ENCODE assay signal across 21 cellular contexts in genomic region chr21:15441060-15441493, GRCh38.
DNase-seq lines count a peak whose midpoint lies in the region; ATAC-seq, FAIRE-seq and TF ChIP-seq lines count a peak whose summit lies in the region.
"Had no signal": no experiment of that assay in that cellular context is flagged by ENCODE, and none has a peak within 500 bp of the region (broad histone marks: within the 10 kb centered on the region; RNA-seq: fewer than 3 reads in every experiment).

No MANE protein-coding gene starts in this region.

- intact Hi-C loops in kidney (cut with DNase I): no loop called here

- TF ChIP-seq CTCF in kidney (IDR thresholded peaks at IDR 0.05; ENCODE audit: borderline replicate concordance, extremely low read depth, insufficient read depth): no peak
- no peak for TF ChIP-seq CTCF in mesothelial cell of epicardium (IDR thresholded peaks at IDR 0.05; ENCODE audit: unreplicated experiment)

- H3K27me3 Mint-ChIP-seq in T-helper 2 cell treated with Interferon-gamma antibody and Interleukin-4, amounts not matched to agents 5 μg/mL and 100 μg/mL, for 36 hours (ENCODE audit: low read depth): no peaks in the 10 kb centered on the region
- H3K27me3 Mint-ChIP-seq in stimulated activated naive B cell treated with anti-CD40 and anti-IgM and Interleukin-4, amounts not matched to agents 10 μg/mL and 1 μg/mL and 100 μg/mL, for 72 hours: no peaks in the 10 kb centered on the region
- no peaks in the 10 kb centered on the region for H3K27me3 Mint-ChIP-seq in mesothelial cell of epicardium (ENCODE audit: low read depth)
- H3K27me3 Mint-ChIP-seq: activated CD4-positive, alpha-beta T cell treated with anti-CD3 and anti-CD28 coated beads, Interleukin-2, amount 10 ng/mL, durations not matched to agents 7 days and 5 days had no signal

- H3K36me3 Mint-ChIP-seq in T-helper 2 cell treated with Interferon-gamma antibody and Interleukin-4, amounts not matched to agents 5 μg/mL and 100 μg/mL, for 36 hours (ENCODE audit: low read depth): peaks cover 2% of the 10 kb centered on the region
- H3K36me3 Mint-ChIP-seq in stimulated activated naive B cell treated with anti-CD40 and anti-IgM and Interleukin-4, amounts not matched to agents 10 μg/mL and 1 μg/mL and 100 μg/mL, for 72 hours: peaks cover 0 to 2% of the 10 kb centered on the region in 2 donors
- no peaks in the 10 kb centered on the region for H3K36me3 Mint-ChIP-seq in mesothelial cell of epicardium
- H3K36me3 Mint-ChIP-seq: activated naive CD4-positive, alpha-beta T cell treated with anti-CD3 and anti-CD28 coated beads, Interleukin-2, amount 50 U/mL, for 72 hours had no signal

- peak; percentile 11 for DNase-seq in T-helper 2 cell treated with Interferon-gamma antibody and Interleukin-4, amounts not matched to agents 5 μg/mL and 100 μg/mL, for 36 hours (ENCODE audit: low spot score)
- DNase-seq in T-helper 2 cell (no peak), UCSD-AML1 (lab: John Stamatoyannopoulos, UW; ENCODE audit: unreplicated experiment) (peak; percentile 8), kidney (no peak), mesothelial cell of epicardium (ENCODE audit: low spot score in 2 of 2, unreplicated experiment in 2 of 2) (no peak), GM19239 (ENCODE audit: insufficient read length, low spot score) (no peak), activated gamma-delta T cell (lab: John Stamatoyannopoulos, UW) (no peak)
- DNase-seq in stimulated activated naive B cell treated with anti-CD40 and anti-IgM and Interleukin-4, amounts not matched to agents 10 μg/mL and 1 μg/mL and 100 μg/mL, for 72 hours: peak; percentile 55
- DNase-seq: activated CD4-positive, alpha-beta T cell treated with anti-CD3 and anti-CD28 coated beads, Interleukin-2, amount 10 ng/mL, durations not matched to agents 7 days and 5 days; body of pancreas; colonic mucosa; left ventricle myocardium inferior; MG63; NCI-H2227 treated with DMSO at 0.1 percent for 48 hours; small intestine; stimulated activated CD4-positive, alpha-beta T cell treated with anti-CD3 and anti-CD28 coated beads, Interleukin-4, amount 100 ng/mL, for 4 hours had no signal

- no peak for FAIRE-seq in kidney (lab: Jason Lieb, UNC)
- no peak for FAIRE-seq in GM19239 (lab: Jason Lieb, UNC)

- H3K27ac Mint-ChIP-seq in T-helper 2 cell treated with Interferon-gamma antibody and Interleukin-4, amounts not matched to agents 5 μg/mL and 100 μg/mL, for 36 hours: no peak overlapping the region
- H3K27ac Mint-ChIP-seq in stimulated activated naive B cell treated with anti-CD40 and anti-IgM and Interleukin-4, amounts not matched to agents 10 μg/mL and 1 μg/mL and 100 μg/mL, for 72 hours: peak overlapping the region; percentile 74
- no peak overlapping the region for H3K27ac Mint-ChIP-seq in mesothelial cell of epicardium
- H3K27ac Mint-ChIP-seq: activated CD4-positive, alpha-beta T cell treated with anti-CD3 and anti-CD28 coated beads, Interleukin-2, amount 10 ng/mL, durations not matched to agents 7 days and 5 days; activated naive CD4-positive, alpha-beta T cell treated with anti-CD3 and anti-CD28 coated beads, Interleukin-2, amount 50 U/mL, for 72 hours had no signal

- H3K4me1 ChIP-seq in kidney (ENCODE audit: control insufficient read depth in 1 of 2, insufficient read depth in 1 of 2, low read depth in 1 of 2, low read length in 2 of 2): peaks cover 12 to 39% of the 10 kb centered on the region in 2 donors
- H3K4me1 ChIP-seq: body of pancreas, colonic mucosa, parathyroid adenoma had no signal

- no peaks in the 10 kb centered on the region for H3K9me3 ChIP-seq in kidney (ENCODE audit: control insufficient read depth in 1 of 2, low read length in 2 of 2)
- H3K9me3 ChIP-seq: body of pancreas, colonic mucosa, left ventricle myocardium inferior, MG63, thoracic aorta had no signal

- no peak overlapping the region for H3K9ac ChIP-seq in kidney (ENCODE audit: low read length in 2 of 2)
- H3K9ac ChIP-seq: parathyroid adenoma had no signal

- H3K9me3 Mint-ChIP-seq in T-helper 2 cell treated with Interferon-gamma antibody and Interleukin-4, amounts not matched to agents 5 μg/mL and 100 μg/mL, for 36 hours: no peaks in the 10 kb centered on the region
- no peaks in the 10 kb centered on the region for H3K9me3 Mint-ChIP-seq in stimulated activated naive B cell treated with anti-CD40 and anti-IgM and Interleukin-4, amounts not matched to agents 10 μg/mL and 1 μg/mL and 100 μg/mL, for 72 hours
- no peaks in the 10 kb centered on the region for H3K9me3 Mint-ChIP-seq in mesothelial cell of epicardium
- H3K9me3 Mint-ChIP-seq: activated CD4-positive, alpha-beta T cell treated with anti-CD3 and anti-CD28 coated beads, Interleukin-2, amount 10 ng/mL, durations not matched to agents 7 days and 5 days; activated naive CD4-positive, alpha-beta T cell treated with anti-CD3 and anti-CD28 coated beads, Interleukin-2, amount 50 U/mL, for 72 hours had no signal

- H3K4me3 ChIP-seq in kidney (ENCODE audit: low read length in 2 of 2): peak overlapping the region in 1 of 2 donors; percentile 35
- H3K4me3 ChIP-seq: body of pancreas, colonic mucosa, left ventricle myocardium inferior, MG63, thoracic aorta had no signal

- H3K4me3 Mint-ChIP-seq in T-helper 2 cell treated with Interferon-gamma antibody and Interleukin-4, amounts not matched to agents 5 μg/mL and 100 μg/mL, for 36 hours: no peak overlapping the region
- H3K4me3 Mint-ChIP-seq in stimulated activated naive B cell treated with anti-CD40 and anti-IgM and Interleukin-4, amounts not matched to agents 10 μg/mL and 1 μg/mL and 100 μg/mL, for 72 hours: peak overlapping the region; percentile 18 to 74
- no peak overlapping the region for H3K4me3 Mint-ChIP-seq in mesothelial cell of epicardium
- H3K4me3 Mint-ChIP-seq: activated CD4-positive, alpha-beta T cell treated with anti-CD3 and anti-CD28 coated beads, Interleukin-2, amount 10 ng/mL, durations not matched to agents 7 days and 5 days had no signal

- peak; percentile 69 to 84 for ATAC-seq in stimulated activated naive B cell treated with anti-CD40 and anti-IgM and Interleukin-4, amounts not matched to agents 10 μg/mL and 1 μg/mL and 100 μg/mL, for 72 hours (replicated peaks)
- ATAC-seq: body of pancreas had no signal

- H3K27ac ChIP-seq in kidney (ENCODE audit: low read depth in 2 of 2, low read length in 2 of 2): peak overlapping the region; percentile 33 to 40
- H3K27ac ChIP-seq: 22Rv1, body of pancreas, colonic mucosa, epithelial cell of prostate, left ventricle myocardium inferior, parathyroid adenoma, thoracic aorta had no signal

- H3K36me3 ChIP-seq in kidney (ENCODE audit: control insufficient read depth in 1 of 2, insufficient read depth in 2 of 2, low read length in 2 of 2): no peaks in the 10 kb centered on the region
- H3K36me3 ChIP-seq: colonic mucosa, left ventricle myocardium inferior, MG63, thoracic aorta had no signal

- H3K4me1 Mint-ChIP-seq in T-helper 2 cell treated with Interferon-gamma antibody and Interleukin-4, amounts not matched to agents 5 μg/mL and 100 μg/mL, for 36 hours (ENCODE audit: low read depth): peaks cover 8% of the 10 kb centered on the region
- H3K4me1 Mint-ChIP-seq in stimulated activated naive B cell treated with anti-CD40 and anti-IgM and Interleukin-4, amounts not matched to agents 10 μg/mL and 1 μg/mL and 100 μg/mL, for 72 hours: peaks cover 32 to 62% of the 10 kb centered on the region in 2 donors
- peaks cover 64% of the 10 kb centered on the region for H3K4me1 Mint-ChIP-seq in mesothelial cell of epicardium

Comparison
In these comparisons a context has a peak if more than half of its experiments do, and no peak if none do; other contexts are left out.
1. DNase-seq: peak in T-helper 2 cell treated with Interferon-gamma antibody and Interleukin-4, amounts not matched to agents 5 μg/mL and 100 μg/mL, for 36 hours (single experiment), UCSD-AML1 (single experiment) and stimulated activated naive B cell treated with anti-CD40 and anti-IgM and Interleukin-4, amounts not matched to agents 10 μg/mL and 1 μg/mL and 100 μg/mL, for 72 hours (single experiment); none in T-helper 2 cell (0 of 5), kidney (single experiment), mesothelial cell of epicardium (0 of 2), GM19239 (single experiment) and activated gamma-delta T cell (single experiment).
2. H3K4me3 Mint-ChIP-seq: peak in stimulated activated naive B cell treated with anti-CD40 and anti-IgM and Interleukin-4, amounts not matched to agents 10 μg/mL and 1 μg/mL and 100 μg/mL, for 72 hours (2 of 2); none in T-helper 2 cell treated with Interferon-gamma antibody and Interleukin-4, amounts not matched to agents 5 μg/mL and 100 μg/mL, for 36 hours (single experiment) and mesothelial cell of epicardium (single experiment).